Comparison of ENCODE assay signal across 9 cellular contexts in genomic region chr5:143350790-143351603, GRCh38. TPM values are rescaled to one million over a fixed set of nuclear protein-coding genes. Genes with fewer than 3 reads are reported as not detected.
DNase-seq lines count a peak whose midpoint lies in the region; ATAC-seq lines count a peak whose summit lies in the region.
"Had no signal": no experiment of that assay in that cellular context is flagged by ENCODE, and none has a peak within 500 bp of the region (broad histone marks: within the 10 kb centered on the region; RNA-seq: fewer than 3 reads in every experiment).

No MANE protein-coding gene starts in this region.

- peak overlapping the region; percentile 52 for H3K27ac ChIP-seq in SJSA1

- H3K9me3 ChIP-seq in SJSA1 (replicated peaks), result no peaks in the 10 kb centered on the region

- H3K27me3 ChIP-seq in SJSA1 (replicated peaks), result no peaks in the 10 kb centered on the region

- intact Hi-C loops in posterior cingulate gyrus (cut with DNase I), result no loop called here

- peak; percentile 10 to 21 for DNase-seq in AML-193 (lab: John Stamatoyannopoulos, UW)
- DNase-seq in H4 (ENCODE audit: low spot score), result peak; percentile 51
- DNase-seq in SJSA1 (ENCODE audit: low read depth in 1 of 2, low spot score in 2 of 2), result peak in 1 of 2 experiments; percentile 69
- peak; percentile 51 for DNase-seq in kidney tubule cell (ENCODE audit: low spot score)
- no peak for DNase-seq in NCI-H69 (lab: John Stamatoyannopoulos, UW)
- DNase-seq in posterior cingulate gyrus, result no peak
- DNase-seq in SK-N-DZ (ENCODE audit: low spot score), result no peak
- DNase-seq: NCI-H1436 had no signal

- H3K4me3 ChIP-seq in SJSA1, result no peak overlapping the region

- no peak for ATAC-seq in GM19328 (IDR thresholded peaks at IDR 0.05; ENCODE audit: unreplicated experiment)

- peaks cover 50% of the 10 kb centered on the region for H3K36me3 ChIP-seq in SJSA1

- H3K4me1 ChIP-seq in SJSA1 (replicated peaks), result peaks cover 58% of the 10 kb centered on the region

RNA-seq across cellular contexts. Expression of gene NR3C1, which starts 52.5 kb away (rescaled TPM):
- 47.9 and 55.5 TPM in 2 replicates for total RNA-seq in H4 (2014; rRNA removed; shearing (Covaris generic))
- 76.3 and 86.5 TPM in 2 replicates for total RNA-seq in SJSA1 (2014; rRNA removed; shearing (Covaris generic))
- 3.9 and 4.6 TPM in 2 replicates for polyA plus RNA-seq in SK-N-DZ (2014; cell fraction: cytosol; rRNA removed)
- polyA plus RNA-seq in SK-N-DZ (2014; cell fraction: nucleus; rRNA removed), result 4.1 and 4.4 TPM in 2 replicates

Comparison
In these comparisons a context has a peak if more than half of its experiments do, and no peak if none do; other contexts are left out.
1. DNase-seq: peak in AML-193 (2 of 2), H4 (single experiment) and kidney tubule cell (single experiment); none in NCI-H69 (single experiment), posterior cingulate gyrus (0 of 10) and SK-N-DZ (single experiment).